8 cellular contexts compared by ENCODE assay signal in the genomic region with DNA sequence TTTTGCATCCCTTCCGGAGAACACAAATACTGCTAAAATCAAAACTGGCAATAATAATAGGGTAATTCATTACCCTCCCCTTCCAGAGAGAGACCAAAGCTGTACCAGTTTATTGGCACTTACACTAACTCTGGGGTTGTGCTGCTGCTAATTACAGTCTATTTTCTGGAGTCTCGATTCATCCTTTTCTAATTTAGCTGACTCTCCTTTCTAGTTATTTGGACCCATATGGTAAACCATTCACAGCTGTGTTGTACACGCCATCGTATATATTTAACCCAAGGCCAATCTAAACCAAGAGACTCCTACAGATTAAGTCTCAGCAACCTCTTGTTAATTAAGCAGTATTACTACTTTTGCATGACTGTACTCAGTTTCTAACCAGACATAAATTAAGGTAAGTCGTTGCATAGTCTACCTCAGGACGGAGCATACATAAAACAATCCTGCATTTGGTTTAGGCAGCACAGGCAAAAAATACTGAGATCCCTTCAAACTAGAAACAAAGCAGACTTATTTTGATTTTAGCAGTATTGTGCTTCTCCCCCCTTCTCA. TPM values are rescaled to one million over a fixed set of nuclear protein-coding genes. Genes with fewer than 3 reads are reported as not detected.
DNase-seq lines count a peak whose midpoint lies in the region; ATAC-seq and TF ChIP-seq lines count a peak whose summit lies in the region.

No MANE protein-coding gene starts in this region.

- H3K9me3 ChIP-seq in heart left ventricle (no peaks in the 10 kb centered on the region), vagina (no peaks in the 10 kb centered on the region)

- H3K4me1 Mint-ChIP-seq in MCF 10A (ENCODE audit: insufficient read depth, unreplicated experiment), result peaks cover 67% of the 10 kb centered on the region
- H3K4me1 Mint-ChIP-seq in nephron, result peaks cover 78% of the 10 kb centered on the region

- H3K36me3 ChIP-seq in heart left ventricle (peaks cover 0 to 96% (median 46%) of the 10 kb centered on the region in 9 donors), vagina (peaks cover 0 to 32% of the 10 kb centered on the region in 2 donors)

- WGBS in heart left ventricle, 4 donors, result 81 to 86% (median 83%) methylated on average over 6 of the region's 6 CpGs

- BruUV-seq in MCF 10A (replicated peaks; lab: Mats Ljungman, UMichigan), result no TSS peak

- CTCF ChIA-PET in MCF 10A (lab: Yijun Ruan, JAX), result interaction anchor here (1.1 to 4.8 kb wide), 5 partner anchors 14 to 69 kb away, joined by 3 to 38 read pairs (median 6); no protein-coding TSS in a partner anchor

- H3K9me3 Mint-ChIP-seq in MCF 10A (ENCODE audit: unreplicated experiment) (no peaks in the 10 kb centered on the region), nephron (no peaks in the 10 kb centered on the region)

- DNase-seq in heart left ventricle, result no peak
- DNase-seq in Right ventricle myocardium superior, result no peak
- no peak for DNase-seq in MCF 10A (ENCODE audit: unreplicated experiment)
- no peak for DNase-seq in vagina (ENCODE audit: extremely low spot score in 2 of 2)
- DNase-seq in kidney tubule cell (ENCODE audit: low spot score), result no peak
- no peak for DNase-seq in activated CD4-positive, alpha-beta T cell treated with anti-CD3 and anti-CD28 coated beads, Interleukin-2, amount 50 U/mL, for 1 hour
- DNase-seq in NCI-H146 (lab: John Stamatoyannopoulos, UW), result no peak

- H3K4me1 ChIP-seq in heart left ventricle, result peaks cover 4 to 94% (median 75%) of the 10 kb centered on the region in 12 donors
- H3K4me1 ChIP-seq in vagina, result peaks cover 99% of the 10 kb centered on the region

- ATAC-seq in heart left ventricle (no peak), Right ventricle myocardium superior (ENCODE audit: poor library complexity) (no peak)

- POLR2A ChIA-PET in MCF 10A (lab: Yijun Ruan, JAX), result interaction anchor here (0.7 to 10.1 kb wide), 14 partner anchors 10 to 686 kb away, joined by 3 to 461 read pairs (median 10); partner anchors contain the start of genes ANXA2 and BNIP2

- H3K27ac Mint-ChIP-seq in MCF 10A (ENCODE audit: low read depth, unreplicated experiment), result peak overlapping the region; percentile 82
- H3K27ac Mint-ChIP-seq in nephron, result peak overlapping the region; percentile 81 to 91 (median 86)

- H3K4me3 ChIP-seq in heart left ventricle (no peak overlapping the region), vagina (no peak overlapping the region)

- H3K36me3 Mint-ChIP-seq in MCF 10A (ENCODE audit: insufficient read depth, unreplicated experiment) (peaks cover 88% of the 10 kb centered on the region), nephron (ENCODE audit: low read depth) (peaks cover 61% of the 10 kb centered on the region)

- TF ChIP-seq POLR2A in heart left ventricle (IDR thresholded peaks at IDR 0.05) (no peak), vagina (IDR thresholded peaks at IDR 0.05) (no peak)

- H3K4me3 Mint-ChIP-seq in MCF 10A (ENCODE audit: unreplicated experiment), result peak overlapping the region; percentile 19
- no peak overlapping the region for H3K4me3 Mint-ChIP-seq in nephron

- TF ChIP-seq CTCF in heart left ventricle (IDR thresholded peaks at IDR 0.05) (no peak), MCF 10A (IDR thresholded peaks at IDR 0.05; ENCODE audit: unreplicated experiment) (no peak), nephron (IDR thresholded peaks at IDR 0.05; ENCODE audit: unreplicated experiment in 3 of 3) (no peak), vagina (IDR thresholded peaks at IDR 0.05) (no peak)

- H3K27ac ChIP-seq in heart left ventricle (peak overlapping the region in 11 of 12 donors; percentile 66 to 92 (median 80)), vagina (peak overlapping the region; percentile 85)

- H3K27me3 ChIP-seq in heart left ventricle, result no peaks in the 10 kb centered on the region
- H3K27me3 ChIP-seq in vagina, result no peaks in the 10 kb centered on the region

- intact Hi-C loops in heart left ventricle (cut with DNase I), result no loop called here
- intact Hi-C loops in Right ventricle myocardium superior (cut with DNase I), result no loop called here
- intact Hi-C loops in MCF 10A (cut with micrococcal nuclease), result no loop called here
- intact Hi-C loops in vagina (cut with DNase I), result no loop called here

- no peaks in the 10 kb centered on the region for H3K27me3 Mint-ChIP-seq in MCF 10A (ENCODE audit: insufficient read depth, unreplicated experiment)
- H3K27me3 Mint-ChIP-seq in nephron (ENCODE audit: low read depth), result peaks cover 6% of the 10 kb centered on the region

RNA-seq across cellular contexts. Expression of gene ANXA2, which starts 22.5 kb away (rescaled TPM):
- total RNA-seq in heart left ventricle (100 to 1,000 TPM; 106 to 523 (median 207) TPM), Right ventricle myocardium superior (157 TPM), MCF 10A (2022) (3,317 and 3,451 TPM in 2 replicates), vagina (1,230 TPM)
- polyA plus RNA-seq in heart left ventricle, result 100 to 1,000 TPM; 135 to 547 TPM
